16 cellular contexts compared by ENCODE assay signal in genomic region chr11:134752526-134752925, GRCh38.
"Had no signal": no experiment of that assay in that cellular context is flagged by ENCODE, and none has a peak within 500 bp of the region (broad histone marks: within the 10 kb centered on the region; RNA-seq: fewer than 3 reads in every experiment).

No MANE protein-coding gene starts in this region.

- ATAC-seq: heart left ventricle; left ventricle myocardium superior; naive thymus-derived CD8-positive, alpha-beta T cell; right lobe of liver; stimulated activated memory B cell treated with anti-CD40 and anti-IgM and Interleukin-4, amounts not matched to agents 10 μg/mL and 1 μg/mL and 100 μg/mL, for 72 hours had no signal

- H3K27me3 ChIP-seq: cardiac muscle cell, ovary, right lobe of liver, testis, tibial nerve had no signal

- H3K27ac ChIP-seq: cardiac muscle cell, heart left ventricle, ovary, right lobe of liver, testis, tibial nerve had no signal

- H3K36me3 ChIP-seq: cardiac muscle cell, heart left ventricle, ovary, right lobe of liver, tibial nerve had no signal

- DNase-seq: dermis blood vessel endothelial cell; effector CD4-positive, alpha-beta T cell; heart left ventricle; hypothalamus; left ventricle myocardium superior; mesendoderm; naive thymus-derived CD8-positive, alpha-beta T cell; ovary; right lobe of liver; stimulated activated CD4-positive, alpha-beta T cell treated with anti-CD3 and anti-CD28 coated beads, Interleukin-15, amount 100 ng/mL, for 24 hours; stimulated activated CD4-positive, alpha-beta T cell treated with anti-CD3 and anti-CD28 coated beads, Interleukin-1b, Interleukin-23, amount 100 ng/mL, for 48 hours; stimulated activated CD4-positive, alpha-beta T cell treated with anti-CD3 and anti-CD28 coated beads, Interleukin-4, amount 100 ng/mL, for 24 hours; testis had no signal

- H3K4me3 ChIP-seq: cardiac muscle cell, heart left ventricle, ovary, right lobe of liver, testis, tibial nerve had no signal

- H3K9me3 ChIP-seq: ovary, right lobe of liver, testis had no signal

- H3K4me1 ChIP-seq: heart left ventricle, right lobe of liver, tibial nerve had no signal
